7 cellular contexts compared by ENCODE assay signal in genomic region chr17:48541036-48541573, GRCh38. TPM values are rescaled to one million over a fixed set of nuclear protein-coding genes. Genes with fewer than 3 reads are reported as not detected.
A peak's percentile ranks its signal among the peaks of the same experiment; 100 is the strongest.
DNase-seq lines count a peak whose midpoint lies in the region; ATAC-seq and TF ChIP-seq lines count a peak whose summit lies in the region.
"Had no signal": no experiment of that assay in that cellular context is flagged by ENCODE, and none has a peak within 500 bp of the region (broad histone marks: within the 10 kb centered on the region; RNA-seq: fewer than 3 reads in every experiment).

No MANE protein-coding gene starts in this region.

- peak overlapping the region; percentile 96 to 100 (median 98) for H3K27ac Mint-ChIP-seq in naive thymus-derived CD8-positive, alpha-beta T cell

- peaks cover 0 to 24% of the 10 kb centered on the region in 2 donors for H3K27me3 ChIP-seq in body of pancreas

- no peaks in the 10 kb centered on the region for H3K9me3 ChIP-seq in body of pancreas

- TF ChIP-seq POLR2A in body of pancreas (IDR thresholded peaks at IDR 0.05): no peak

- H3K27ac ChIP-seq in body of pancreas: peak overlapping the region; percentile 8 to 67 (median 46)

- no peaks in the 10 kb centered on the region for H3K9me3 Mint-ChIP-seq in naive thymus-derived CD8-positive, alpha-beta T cell

- peaks cover 18% of the 10 kb centered on the region for H3K4me1 ChIP-seq in body of pancreas

- POLR2A ChIA-PET in naive thymus-derived CD8-positive, alpha-beta T cell (lab: Charles Lee): interaction anchor here (0.5 to 2.3 kb wide), 16 partner anchors 8 to 106 kb away, joined by 3 to 12 read pairs (median 3); no protein-coding TSS in a partner anchor

- H3K27me3 Mint-ChIP-seq in naive thymus-derived CD8-positive, alpha-beta T cell: peaks cover 5 to 37% (median 13%) of the 10 kb centered on the region in 5 donors

- no peak overlapping the region for H3K4me3 ChIP-seq in body of pancreas

- intact Hi-C loops in body of pancreas (cut with DNase I): no loop called here

- H3K36me3 ChIP-seq in body of pancreas (replicated peaks in 1 of 2; ENCODE audit: insufficient read depth in 1 of 2, low read depth in 2 of 2): no peaks in the 10 kb centered on the region

- WGBS in body of pancreas, 2 donors: 36 to 37% methylated on average over 12 of the region's 12 CpGs

- peaks cover 14 to 38% (median 34%) of the 10 kb centered on the region in 4 donors for H3K4me1 Mint-ChIP-seq in naive thymus-derived CD8-positive, alpha-beta T cell

- H3K36me3 Mint-ChIP-seq in naive thymus-derived CD8-positive, alpha-beta T cell: peaks cover 2 to 4% (median 2%) of the 10 kb centered on the region in 3 donors

- peak overlapping the region; percentile 82 to 99 (median 98) for H3K4me3 Mint-ChIP-seq in naive thymus-derived CD8-positive, alpha-beta T cell

- ATAC-seq in body of pancreas: no peak
- peak in 1 of 2 donors; percentile 3 for ATAC-seq in naive thymus-derived CD8-positive, alpha-beta T cell

- DNase-seq in GM20000 (ENCODE audit: low spot score) (peak; percentile 16), body of pancreas (no peak), NCI-H524 treated with DMSO at 0.1 percent for 48 hours (lab: John Stamatoyannopoulos, UW) (no peak), SHP77 treated with DMSO at 0.1 percent for 48 hours (lab: John Stamatoyannopoulos, UW) (no peak), KG1 (lab: John Stamatoyannopoulos, UW) (no peak)
- DNase-seq in naive thymus-derived CD8-positive, alpha-beta T cell: no peak

- TF ChIP-seq CTCF in GM20000 (IDR thresholded peaks at IDR 0.05; ENCODE audit: extremely low read depth, missing control alignments) (no peak), body of pancreas (IDR thresholded peaks at IDR 0.05) (no peak)

RNA-seq across cellular contexts. Expression of gene HOXB2, which starts 3.8 kb away (rescaled TPM):
- 10 to 100 TPM; 13.7 to 32.3 TPM for total RNA-seq in body of pancreas
- 10 to 100 TPM; 31.9 to 32.4 TPM for total RNA-seq in naive thymus-derived CD8-positive, alpha-beta T cell
- 10 to 100 TPM in 1 of 3 donors, 1 to 10 TPM in 2; 7.6 to 16.4 (median 8.2) TPM for polyA plus RNA-seq in naive thymus-derived CD8-positive, alpha-beta T cell

RNA-seq across cellular contexts. Expression of gene HOXB1, which starts 10.3 kb away (rescaled TPM):
- total RNA-seq in body of pancreas: not detected
- not detected for total RNA-seq in naive thymus-derived CD8-positive, alpha-beta T cell
- not detected for polyA plus RNA-seq in naive thymus-derived CD8-positive, alpha-beta T cell
- total RNA-seq: T-helper 1 cell treated with Interleukin-12 subunit alpha and Interleukin-12 subunit beta and Interleukin-4 antibody, amounts not matched to agents 30 ng/mL and 1 ng/mL, for 36 hours had no signal

RNA-seq across cellular contexts. Expression of gene HOXB4, which starts 37.0 kb away (rescaled TPM):
- 1 to 10 TPM in 1 of 2 donors, under 1 TPM in 1; 0.26 to 2.3 TPM for total RNA-seq in body of pancreas
- total RNA-seq in naive thymus-derived CD8-positive, alpha-beta T cell: 1 to 10 TPM; 1.8 to 2.3 TPM
- under 1 TPM in 2 of 3 donors, not detected in 1; 0.06 TPM for polyA plus RNA-seq in naive thymus-derived CD8-positive, alpha-beta T cell

RNA-seq across cellular contexts. Expression of gene HOXB3, which starts 48.9 kb away (rescaled TPM):
- total RNA-seq in body of pancreas: 1 to 10 TPM in 1 of 2 donors, not detected in 1; 2.9 TPM
- 1 to 10 TPM; 7.2 to 8.1 TPM for total RNA-seq in naive thymus-derived CD8-positive, alpha-beta T cell
- polyA plus RNA-seq in naive thymus-derived CD8-positive, alpha-beta T cell: under 1 TPM in 1 of 3 donors, not detected in 2; 0.19 TPM

RNA-seq across cellular contexts. Expression of gene HOXB5, which starts 52.5 kb away (rescaled TPM):
- total RNA-seq in body of pancreas: under 1 TPM in 1 of 2 donors, not detected in 1; 0.99 TPM
- total RNA-seq in naive thymus-derived CD8-positive, alpha-beta T cell: not detected
- not detected for polyA plus RNA-seq in naive thymus-derived CD8-positive, alpha-beta T cell
